26 cellular contexts compared by ENCODE assay signal in the genomic region with DNA sequence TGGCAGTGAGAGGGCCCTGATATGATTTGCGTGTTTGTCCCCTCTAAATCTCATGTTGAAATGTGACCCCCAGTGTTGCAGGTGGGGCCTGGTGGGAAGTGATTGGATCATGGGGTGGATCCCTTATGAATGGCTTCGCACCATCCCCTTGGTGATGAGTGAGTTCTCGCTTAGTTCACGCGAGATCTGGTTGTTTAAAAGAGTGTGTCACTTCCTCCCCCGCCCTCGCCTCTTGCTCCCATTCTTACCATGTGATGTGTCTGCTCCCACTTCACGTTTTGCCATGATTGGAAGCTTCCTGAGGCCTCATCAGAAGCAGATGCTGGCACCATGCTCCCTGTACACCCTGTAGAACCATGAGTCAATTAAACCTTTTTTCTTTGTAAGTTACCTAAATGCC.
DNase-seq lines count a peak whose midpoint lies in the region; ATAC-seq and TF ChIP-seq lines count a peak whose summit lies in the region.
"Had no signal": no experiment of that assay in that cellular context is flagged by ENCODE, and none has a peak within 500 bp of the region (broad histone marks: within the 10 kb centered on the region; RNA-seq: fewer than 3 reads in every experiment).

No MANE protein-coding gene starts in this region.

- TF ChIP-seq EP300 in esophagus muscularis mucosa (IDR thresholded peaks at IDR 0.05) = no peak

- no peaks in the 10 kb centered on the region for H3K36me3 ChIP-seq in esophagus muscularis mucosa
- no peaks in the 10 kb centered on the region for H3K36me3 ChIP-seq in neuronal stem cell (replicated peaks in 1 of 2; ENCODE audit: control insufficient read depth in 2 of 2, insufficient read depth in 2 of 2, low read length in 2 of 2)
- H3K36me3 ChIP-seq: BE2C, BLaER1 had no signal

- peak overlapping the region; percentile 22 for H2AK5ac ChIP-seq in neuronal stem cell (ENCODE audit: low read depth, low read length)

- 77% methylated on average over 8 of the region's 8 CpGs for WGBS in esophagus muscularis mucosa
- WGBS in neuronal stem cell (ENCODE audit: extremely low coverage in 2 of 2, insufficient read length in 2 of 2, insufficient replicate concordance in 1 of 2), 2 donors = no CpG with 5 or more reads among the region's 8 CpGs

- H3K4me1 Mint-ChIP-seq in T-helper 17 cell = peaks cover 8% of the 10 kb centered on the region
- peaks cover 45% of the 10 kb centered on the region for H3K4me1 Mint-ChIP-seq in brain
- H3K4me1 Mint-ChIP-seq in effector memory CD8-positive, alpha-beta T cell (ENCODE audit: low read depth in 2 of 2) = peaks cover 22 to 24% of the 10 kb centered on the region in 2 donors

- no peaks in the 10 kb centered on the region for H3K36me3 Mint-ChIP-seq in T-helper 17 cell (ENCODE audit: low read depth)
- no peaks in the 10 kb centered on the region for H3K36me3 Mint-ChIP-seq in brain
- H3K36me3 Mint-ChIP-seq in effector memory CD8-positive, alpha-beta T cell (ENCODE audit: insufficient read depth) = peaks cover 3% of the 10 kb centered on the region
- H3K36me3 Mint-ChIP-seq: CD4-positive, alpha-beta memory T cell; CD4-positive, CD25-positive, alpha-beta regulatory T cell had no signal

- H3K27ac ChIP-seq in esophagus muscularis mucosa (replicated peaks in 1 of 4) (no peak overlapping the region), neuronal stem cell (replicated peaks; ENCODE audit: low read length) (no peak overlapping the region)
- H3K27ac ChIP-seq: BLaER1 had no signal

- no peak overlapping the region for H3K4me3 ChIP-seq in esophagus muscularis mucosa
- no peak overlapping the region for H3K4me3 ChIP-seq in neuronal stem cell (ENCODE audit: low read length in 2 of 2)
- H3K4me3 ChIP-seq: BLaER1, GM12878 had no signal

- no peak overlapping the region for H3K4me3 Mint-ChIP-seq in T-helper 17 cell
- no peak overlapping the region for H3K4me3 Mint-ChIP-seq in brain
- H3K4me3 Mint-ChIP-seq in effector memory CD8-positive, alpha-beta T cell = no peak overlapping the region
- H3K4me3 Mint-ChIP-seq: CD14-positive monocyte; CD4-positive, alpha-beta memory T cell; CD4-positive, CD25-positive, alpha-beta regulatory T cell; CD8-positive, alpha-beta memory T cell had no signal

- H3K79me1 ChIP-seq in neuronal stem cell (ENCODE audit: low read depth, low read length) = no peaks in the 10 kb centered on the region

- H3K9me3 ChIP-seq in T-helper 17 cell (ENCODE audit: control insufficient read depth, low read length, poor library complexity, severe bottlenecking) = no peaks in the 10 kb centered on the region
- H3K9me3 ChIP-seq in esophagus muscularis mucosa = no peaks in the 10 kb centered on the region
- H3K9me3 ChIP-seq in neuronal stem cell (replicated peaks in 1 of 2; ENCODE audit: control insufficient read depth in 2 of 2, insufficient read depth in 1 of 2, low read depth in 1 of 2, low read length in 2 of 2) = peaks cover 0 to 4% of the 10 kb centered on the region in 2 donors
- H3K9me3 ChIP-seq: BE2C, BLaER1 had no signal

- no peak overlapping the region for H2BK120ac ChIP-seq in neuronal stem cell (ENCODE audit: low read depth, low read length)

- H3K4me1 ChIP-seq in esophagus muscularis mucosa (no peaks in the 10 kb centered on the region), neuronal stem cell (ENCODE audit: control insufficient read depth in 2 of 2, insufficient read depth in 1 of 2, low read depth in 1 of 2, low read length in 2 of 2) (peaks cover 0 to 2% of the 10 kb centered on the region in 2 donors)
- H3K4me1 ChIP-seq: BE2C, BLaER1 had no signal

- peak overlapping the region; percentile 39 for H2AFZ ChIP-seq in neuronal stem cell (ENCODE audit: low read length)

- H3K27me3 Mint-ChIP-seq in T-helper 17 cell = no peaks in the 10 kb centered on the region
- peaks cover 5% of the 10 kb centered on the region for H3K27me3 Mint-ChIP-seq in brain
- no peaks in the 10 kb centered on the region for H3K27me3 Mint-ChIP-seq in effector memory CD8-positive, alpha-beta T cell
- H3K27me3 Mint-ChIP-seq: CD4-positive, alpha-beta memory T cell; CD4-positive, CD25-positive, alpha-beta regulatory T cell; CD8-positive, alpha-beta memory T cell had no signal

- H3K27ac Mint-ChIP-seq in T-helper 17 cell = peak overlapping the region; percentile 39
- peak overlapping the region in 3 of 5 experiments; percentile 15 to 72 (median 24) for H3K27ac Mint-ChIP-seq in brain
- H3K27ac Mint-ChIP-seq in effector memory CD8-positive, alpha-beta T cell = peak overlapping the region in 1 of 2 donors; percentile 46
- H3K27ac Mint-ChIP-seq: CD14-positive monocyte had no signal

- no peak for TF ChIP-seq POLR2A in esophagus muscularis mucosa (IDR thresholded peaks at IDR 0.05; ENCODE audit: low read depth)

- H4K91ac ChIP-seq in neuronal stem cell (ENCODE audit: low read depth, low read length, poor library complexity) = no peak overlapping the region

- H2BK12ac ChIP-seq in neuronal stem cell (ENCODE audit: low read length) = no peak overlapping the region

- no peak overlapping the region for H2BK5ac ChIP-seq in neuronal stem cell (ENCODE audit: low read length)

- intact Hi-C loops in esophagus muscularis mucosa (cut with DNase I) = no loop called here

- H3K4ac ChIP-seq in neuronal stem cell (ENCODE audit: low read length) = no peak overlapping the region

- H3K9me3 Mint-ChIP-seq in brain = peaks cover 0 to 12% (median 0%) of the 10 kb centered on the region in 5 experiments
- H3K9me3 Mint-ChIP-seq in effector memory CD8-positive, alpha-beta T cell = no peaks in the 10 kb centered on the region
- H3K9me3 Mint-ChIP-seq: CD8-positive, alpha-beta memory T cell had no signal

- H4K8ac ChIP-seq in neuronal stem cell (ENCODE audit: low read depth, low read length) = no peak overlapping the region

- no peak for DNase-seq in T-helper 17 cell
- peak; percentile 39 for DNase-seq in esophagus muscularis mucosa (ENCODE audit: extremely low spot score)
- DNase-seq in neuronal stem cell (ENCODE audit: low spot score) = no peak
- DNase-seq in NAMALWA (ENCODE audit: low spot score) = no peak
- DNase-seq in effector memory CD8-positive, alpha-beta T cell = no peak
- DNase-seq in NCI-H510A (lab: John Stamatoyannopoulos, UW) = no peak
- DNase-seq: 8988T; ACHN; BE2C; C1 segment of cervical spinal cord; CD4-positive, alpha-beta memory T cell; CD4-positive, CD25-positive, alpha-beta regulatory T cell; CD8-positive, alpha-beta memory T cell; COR-L47; DMS 273 treated with DMSO at 0.1 percent for 48 hours; DMS153; DMS53; DMS79; DND-41; EL; GDM1 had no signal

- H3K18ac ChIP-seq in neuronal stem cell (ENCODE audit: low read length) = no peak overlapping the region

- ATAC-seq in T-helper 17 cell = no peak
- ATAC-seq in HG03025 (IDR thresholded peaks at IDR 0.05; ENCODE audit: low FRiP score, unreplicated experiment) = no peak
- ATAC-seq in effector memory CD8-positive, alpha-beta T cell (replicated peaks) = no peak
- ATAC-seq: GM12878 had no signal

- no peak for TF ChIP-seq CTCF in brain (conservative IDR thresholded peaks at IDR 0.05)
- TF ChIP-seq CTCF in esophagus muscularis mucosa (IDR thresholded peaks at IDR 0.05) = no peak

- H3K27me3 ChIP-seq in esophagus muscularis mucosa = no peaks in the 10 kb centered on the region
- no peaks in the 10 kb centered on the region for H3K27me3 ChIP-seq in neuronal stem cell (ENCODE audit: control insufficient read depth in 3 of 3, insufficient read depth in 3 of 3, low read depth in 1 of 3, low read length in 3 of 3)
- H3K27me3 ChIP-seq: BE2C, BLaER1 had no signal

- H3K23ac ChIP-seq in neuronal stem cell (ENCODE audit: low read depth, low read length, poor library complexity) = no peak overlapping the region

- no peak overlapping the region for H2BK15ac ChIP-seq in neuronal stem cell (ENCODE audit: low read length)

- H3K14ac ChIP-seq in neuronal stem cell (ENCODE audit: low read length) = no peak overlapping the region

- no peak overlapping the region for H3K4me2 ChIP-seq in neuronal stem cell (ENCODE audit: insufficient read depth, low read length, poor library complexity, severe bottlenecking)
- H3K4me2 ChIP-seq: BLaER1 had no signal

- no peak overlapping the region for H3K9ac ChIP-seq in neuronal stem cell (ENCODE audit: low read depth, low read length, poor library complexity)
- H3K9ac ChIP-seq: BLaER1 had no signal
